ENCODE assay signal across 28 cellular contexts in the genomic region with DNA sequence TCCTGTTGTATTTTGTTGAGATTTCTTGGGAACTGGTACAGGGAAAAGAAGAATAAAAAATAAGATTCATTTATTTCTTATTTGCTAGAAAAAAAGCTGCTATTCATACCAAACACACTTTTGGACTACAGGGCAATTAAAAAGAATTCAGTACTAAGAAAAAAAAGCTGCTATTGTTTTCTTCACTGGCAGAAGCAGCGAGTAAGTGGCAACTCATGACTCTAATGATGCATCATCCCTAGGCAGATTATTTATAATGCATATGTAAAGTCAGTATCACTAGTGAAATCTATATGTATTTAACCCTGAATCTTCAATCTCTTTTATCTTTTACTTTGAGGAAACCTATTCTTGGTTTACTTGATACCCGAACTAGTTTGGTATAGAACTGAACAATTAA. TPM values are rescaled to one million over a fixed set of nuclear protein-coding genes. Genes with fewer than 3 reads are reported as not detected.
DNase-seq lines count a peak whose midpoint lies in the region; ATAC-seq and TF ChIP-seq lines count a peak whose summit lies in the region.
"Had no signal": no experiment of that assay in that cellular context is flagged by ENCODE, and none has a peak within 500 bp of the region (broad histone marks: within the 10 kb centered on the region; RNA-seq: fewer than 3 reads in every experiment).

No MANE protein-coding gene starts in this region.

- DNase-seq in MCF 10A (ENCODE audit: unreplicated experiment) (no peak), breast epithelium (ENCODE audit: low spot score in 2 of 2) (no peak), globus pallidus (ENCODE audit: low spot score) (peak; percentile 77), superior temporal gyrus (ENCODE audit: extremely low spot score) (peak; percentile 76), GM19238 (ENCODE audit: insufficient read length, low spot score) (no peak)
- DNase-seq: activated CD4-positive, alpha-beta T cell treated with anti-CD3 and anti-CD28 coated beads for 36 hours; COR-L47; DMS79; naive thymus-derived CD4-positive, alpha-beta T cell; NCI-H1048; NCI-H1930; NCI-H226; occipital lobe; RPMI8226; stimulated activated CD4-positive, alpha-beta T cell treated with anti-CD3 and anti-CD28 coated beads, Interleukin-2, amount 100 ng/mL, for 48 hours; testis; uterus had no signal

- no peak for TF ChIP-seq POLR2A in breast epithelium (IDR thresholded peaks at IDR 0.05)

- H3K4me1 Mint-ChIP-seq in MCF 10A (ENCODE audit: insufficient read depth, unreplicated experiment) (peaks cover 13% of the 10 kb centered on the region), brain (peaks cover 44% of the 10 kb centered on the region)

- no TSS peak for BruUV-seq in MCF 10A (replicated peaks; lab: Mats Ljungman, UMichigan)

- no peaks in the 10 kb centered on the region for H3K27me3 Mint-ChIP-seq in MCF 10A (ENCODE audit: insufficient read depth, unreplicated experiment)
- no peaks in the 10 kb centered on the region for H3K27me3 Mint-ChIP-seq in brain
- H3K27me3 Mint-ChIP-seq: activated CD4-positive, alpha-beta T cell treated with anti-CD3 and anti-CD28 coated beads for 36 hours; activated naive CD4-positive, alpha-beta T cell treated with anti-CD3 and anti-CD28 coated beads, Interleukin-2, amount 50 U/mL, for 24 hours; B cell; central memory CD8-positive, alpha-beta T cell; naive thymus-derived CD4-positive, alpha-beta T cell; stimulated activated memory B cell treated with anti-CD40 and anti-IgM and Interleukin-4, amounts not matched to agents 10 μg/mL and 1 μg/mL and 100 μg/mL, for 72 hours had no signal

- no peaks in the 10 kb centered on the region for H3K9me3 ChIP-seq in breast epithelium
- H3K9me3 ChIP-seq: testis, uterus had no signal

- H3K4me3 Mint-ChIP-seq in MCF 10A (ENCODE audit: unreplicated experiment) (no peak overlapping the region), brain (peak overlapping the region in 1 of 5 experiments; percentile 5)
- H3K4me3 Mint-ChIP-seq: activated CD4-positive, alpha-beta T cell treated with anti-CD3 and anti-CD28 coated beads for 36 hours; activated naive CD4-positive, alpha-beta T cell treated with anti-CD3 and anti-CD28 coated beads, Interleukin-2, amount 50 U/mL, for 24 hours; B cell; central memory CD8-positive, alpha-beta T cell; naive thymus-derived CD4-positive, alpha-beta T cell; stimulated activated memory B cell treated with anti-CD40 and anti-IgM and Interleukin-4, amounts not matched to agents 10 μg/mL and 1 μg/mL and 100 μg/mL, for 72 hours had no signal

- no peaks in the 10 kb centered on the region for H3K9me3 Mint-ChIP-seq in MCF 10A (ENCODE audit: unreplicated experiment)
- peaks cover 0 to 3% (median 0%) of the 10 kb centered on the region in 5 experiments for H3K9me3 Mint-ChIP-seq in brain
- H3K9me3 Mint-ChIP-seq: activated naive CD4-positive, alpha-beta T cell treated with anti-CD3 and anti-CD28 coated beads, Interleukin-2, amount 50 U/mL, for 24 hours; central memory CD8-positive, alpha-beta T cell; naive thymus-derived CD4-positive, alpha-beta T cell; stimulated activated memory B cell treated with anti-CD40 and anti-IgM and Interleukin-4, amounts not matched to agents 10 μg/mL and 1 μg/mL and 100 μg/mL, for 72 hours had no signal

- no peaks in the 10 kb centered on the region for H3K36me3 ChIP-seq in breast epithelium
- H3K36me3 ChIP-seq: uterus had no signal

- peaks cover 0 to 5% of the 10 kb centered on the region in 2 donors for H3K4me1 ChIP-seq in breast epithelium
- H3K4me1 ChIP-seq: testis, uterus had no signal

- H3K27me3 ChIP-seq in breast epithelium: no peaks in the 10 kb centered on the region
- H3K27me3 ChIP-seq: testis, uterus had no signal

- H3K27ac ChIP-seq in breast epithelium: no peak overlapping the region
- H3K27ac ChIP-seq: epithelial cell of prostate, KMS-11, skin epidermis, testis, uterus had no signal

- no peak for TF ChIP-seq CTCF in MCF 10A (IDR thresholded peaks at IDR 0.05; ENCODE audit: unreplicated experiment)
- TF ChIP-seq CTCF in breast epithelium (IDR thresholded peaks at IDR 0.05): no peak
- TF ChIP-seq CTCF in brain (conservative IDR thresholded peaks at IDR 0.05): no peak

- H3K36me3 Mint-ChIP-seq in MCF 10A (ENCODE audit: insufficient read depth, unreplicated experiment) (peaks cover 43% of the 10 kb centered on the region), brain (peaks cover 49% of the 10 kb centered on the region)
- H3K36me3 Mint-ChIP-seq: activated naive CD4-positive, alpha-beta T cell treated with anti-CD3 and anti-CD28 coated beads, Interleukin-2, amount 50 U/mL, for 24 hours had no signal

- H3K27ac Mint-ChIP-seq in MCF 10A (ENCODE audit: low read depth, unreplicated experiment) (peak overlapping the region; percentile 46), brain (peak overlapping the region in 3 of 5 experiments; percentile 29 to 69 (median 40))
- H3K27ac Mint-ChIP-seq: activated CD4-positive, alpha-beta T cell treated with anti-CD3 and anti-CD28 coated beads for 36 hours; activated naive CD4-positive, alpha-beta T cell treated with anti-CD3 and anti-CD28 coated beads, Interleukin-2, amount 50 U/mL, for 24 hours; B cell; stimulated activated memory B cell treated with anti-CD40 and anti-IgM and Interleukin-4, amounts not matched to agents 10 μg/mL and 1 μg/mL and 100 μg/mL, for 72 hours had no signal

- CTCF ChIA-PET in MCF 10A (lab: Yijun Ruan, JAX): interaction anchor here (0.6 to 3.8 kb wide), 6 partner anchors 10 to 453 kb away, joined by 3 to 24 read pairs (median 4); no protein-coding TSS in a partner anchor

- H3K4me3 ChIP-seq in breast epithelium: no peak overlapping the region
- H3K4me3 ChIP-seq: skin epidermis, testis, uterus had no signal

- no peak for ATAC-seq in HG02623 (IDR thresholded peaks at IDR 0.05; ENCODE audit: unreplicated experiment)
- no peak for ATAC-seq in HG02852 (IDR thresholded peaks at IDR 0.05; ENCODE audit: unreplicated experiment)
- ATAC-seq: activated CD4-positive, alpha-beta T cell treated with anti-CD3 and anti-CD28 coated beads for 36 hours; left lobe of liver; naive thymus-derived CD4-positive, alpha-beta T cell; stimulated activated memory B cell treated with anti-CD40 and anti-IgM and Interleukin-4, amounts not matched to agents 10 μg/mL and 1 μg/mL and 100 μg/mL, for 72 hours had no signal

- intact Hi-C loops in MCF 10A (cut with micrococcal nuclease): no loop called here
- intact Hi-C loops in breast epithelium (cut with DNase I; ENCODE audit: low total_unique reads): no loop called here

- POLR2A ChIA-PET in MCF 10A (lab: Yijun Ruan, JAX): interaction anchor here (0.6 kb wide), 1 partner anchor 590 kb away, joined by 4 read pairs; no protein-coding TSS in a partner anchor

RNA-seq across cellular contexts. Expression of a gene that starts 15.2 kb away (rescaled TPM):
- total RNA-seq in MCF 10A (2022) (117 and 142 TPM in 2 replicates), breast epithelium (10 to 100 TPM; 48.2 to 65.6 (median 49.8) TPM)
- 317 TPM for polyA plus RNA-seq in brain (ENCODE audit: insufficient read depth, low read depth, low replicate concordance)

Comparison
In these comparisons a context has a peak if more than half of its experiments do, and no peak if none do; other contexts are left out.
1. DNase-seq: peak in globus pallidus (single experiment) and superior temporal gyrus (single experiment); none in MCF 10A (single experiment), breast epithelium (0 of 2) and GM19238 (single experiment).